In genomic region chr20:44805991-44806729, GRCh38 we compare ENCODE assay signal across 8 cellular contexts. TPM values are rescaled to one million over a fixed set of nuclear protein-coding genes. Genes with fewer than 3 reads are reported as not detected.
A peak's percentile ranks its signal among the peaks of the same experiment; 100 is the strongest.
DNase-seq lines count a peak whose midpoint lies in the region; ATAC-seq, FAIRE-seq and TF ChIP-seq lines count a peak whose summit lies in the region.

No MANE protein-coding gene starts in this region.

- no peak overlapping the region for H3K4me2 ChIP-seq in PC-3 (ENCODE audit: low read length)

- DNase-seq in AG10803 (ENCODE audit: low read depth) (peak; percentile 62), HTR-8/SVneo (ENCODE audit: insufficient read length, low spot score) (peak; percentile 86), cerebellar cortex (ENCODE audit: low spot score) (peak; percentile 89), mesenteric fat pad (ENCODE audit: low spot score) (peak; percentile 77), PC-3 (no peak)
- DNase-seq in stimulated activated CD4-positive, alpha-beta T cell treated with anti-CD3 and anti-CD28 coated beads, Interleukin-15, amount 100 ng/mL, for 24 hours = no peak
- no peak for DNase-seq in activated T-cell treated with anti-CD3 and anti-CD28 coated beads, Interleukin-2, amount 50 U/mL, for 72 hours

- no peaks in the 10 kb centered on the region for H3K36me3 ChIP-seq in PC-3 (ENCODE audit: low read depth, low read length)

- H3K4me1 ChIP-seq in PC-3 (ENCODE audit: insufficient read depth, low read length) = no peaks in the 10 kb centered on the region

- H2AFZ ChIP-seq in PC-3 (ENCODE audit: low read length) = no peak overlapping the region

- H3K9me3 ChIP-seq in PC-3 (ENCODE audit: low read length) = no peaks in the 10 kb centered on the region

- POLR2A ChIA-PET in PC-3 (lab: Charles Lee; ENCODE audit: unreplicated experiment) = no interaction called here

- ATAC-seq in PC-3 = no peak
- no peak for ATAC-seq in GM19395 (IDR thresholded peaks at IDR 0.05; ENCODE audit: unreplicated experiment)
- ATAC-seq in activated T-cell treated with anti-CD3 and anti-CD28 coated beads, Interleukin-2, amount 50 U/mL, for 72 hours (replicated peaks in 1 of 2) = no peak

- no peaks in the 10 kb centered on the region for H4K20me1 ChIP-seq in PC-3 (ENCODE audit: low read length)

- FAIRE-seq in HTR-8/SVneo (lab: Jason Lieb, UNC) = peak; percentile 98

- intact Hi-C loops in PC-3 (cut with micrococcal nuclease) = no loop called here

- H3K27ac Mint-ChIP-seq in activated T-cell treated with anti-CD3 and anti-CD28 coated beads, Interleukin-2, amount 50 U/mL, for 72 hours = no peak overlapping the region

- no peaks in the 10 kb centered on the region for H3K9me3 Mint-ChIP-seq in activated T-cell treated with anti-CD3 and anti-CD28 coated beads, Interleukin-2, amount 50 U/mL, for 72 hours

- no peaks in the 10 kb centered on the region for H3K79me2 ChIP-seq in PC-3 (ENCODE audit: low read length)

- no peaks in the 10 kb centered on the region for H3K9me2 ChIP-seq in PC-3 (replicated peaks; ENCODE audit: low read length)

- TF ChIP-seq CTCF in AG10803 (conservative IDR thresholded peaks at IDR 0.05; ENCODE audit: low read length) (no peak), PC-3 (conservative IDR thresholded peaks at IDR 0.05; ENCODE audit: low read depth, low read length) (no peak)

- CTCF ChIA-PET in PC-3 (lab: Charles Lee) = interaction anchor here (0.9 kb wide), 1 partner anchor 59 kb away, joined by 3 read pairs; no protein-coding TSS in a partner anchor

- H3K27ac ChIP-seq in PC-3 (ENCODE audit: low read length) = no peak overlapping the region

- H3K36me3 Mint-ChIP-seq in activated T-cell treated with anti-CD3 and anti-CD28 coated beads, Interleukin-2, amount 50 U/mL, for 72 hours (ENCODE audit: insufficient read depth in 2 of 2) = peaks cover 0 to 2% of the 10 kb centered on the region in 2 donors

- H3K4me1 Mint-ChIP-seq in activated T-cell treated with anti-CD3 and anti-CD28 coated beads, Interleukin-2, amount 50 U/mL, for 72 hours (ENCODE audit: low read depth) = peaks cover 11% of the 10 kb centered on the region

- H3K4me3 ChIP-seq in AG10803 (ENCODE audit: low read length) = no peak overlapping the region
- H3K4me3 ChIP-seq in PC-3 (ENCODE audit: low read length) = no peak overlapping the region

- H3K27me3 ChIP-seq in PC-3 (ENCODE audit: low read length) = peaks cover 61% of the 10 kb centered on the region

- no peak overlapping the region for H3K4me3 Mint-ChIP-seq in activated T-cell treated with anti-CD3 and anti-CD28 coated beads, Interleukin-2, amount 50 U/mL, for 72 hours

- peaks cover 57% of the 10 kb centered on the region for H3K27me3 Mint-ChIP-seq in activated T-cell treated with anti-CD3 and anti-CD28 coated beads, Interleukin-2, amount 50 U/mL, for 72 hours (ENCODE audit: low read depth)

- H3F3A ChIP-seq in PC-3 (ENCODE audit: low read length, unreplicated experiment) = no peaks in the 10 kb centered on the region

- H3K9ac ChIP-seq in PC-3 (ENCODE audit: low read length) = no peak overlapping the region

- BruUV-seq in PC-3 (replicated peaks; lab: Mats Ljungman, UMichigan) = no TSS peak

RNA-seq across cellular contexts. Expression of gene RIMS4, which starts 4.2 kb away (rescaled TPM):
- total RNA-seq in mesenteric fat pad (0.29 TPM), PC-3 (2014; rRNA removed) (0.04 and 0.17 TPM in 2 replicates)
- total RNA-seq in activated T-cell treated with anti-CD3 and anti-CD28 coated beads, Interleukin-2, amount 50 U/mL, for 72 hours = under 1 TPM; 0.05 to 0.07 TPM

Comparison
In these comparisons a context has a peak if more than half of its experiments do, and no peak if none do; other contexts are left out.
1. DNase-seq: peak in AG10803 (single experiment), HTR-8/SVneo (single experiment), cerebellar cortex (single experiment) and mesenteric fat pad (single experiment); none in PC-3 (single experiment), stimulated activated CD4-positive, alpha-beta T cell treated with anti-CD3 and anti-CD28 coated beads, Interleukin-15, amount 100 ng/mL, for 24 hours (single experiment) and activated T-cell treated with anti-CD3 and anti-CD28 coated beads, Interleukin-2, amount 50 U/mL, for 72 hours (0 of 2).